30 cellular contexts compared by ENCODE assay signal in the genomic region with DNA sequence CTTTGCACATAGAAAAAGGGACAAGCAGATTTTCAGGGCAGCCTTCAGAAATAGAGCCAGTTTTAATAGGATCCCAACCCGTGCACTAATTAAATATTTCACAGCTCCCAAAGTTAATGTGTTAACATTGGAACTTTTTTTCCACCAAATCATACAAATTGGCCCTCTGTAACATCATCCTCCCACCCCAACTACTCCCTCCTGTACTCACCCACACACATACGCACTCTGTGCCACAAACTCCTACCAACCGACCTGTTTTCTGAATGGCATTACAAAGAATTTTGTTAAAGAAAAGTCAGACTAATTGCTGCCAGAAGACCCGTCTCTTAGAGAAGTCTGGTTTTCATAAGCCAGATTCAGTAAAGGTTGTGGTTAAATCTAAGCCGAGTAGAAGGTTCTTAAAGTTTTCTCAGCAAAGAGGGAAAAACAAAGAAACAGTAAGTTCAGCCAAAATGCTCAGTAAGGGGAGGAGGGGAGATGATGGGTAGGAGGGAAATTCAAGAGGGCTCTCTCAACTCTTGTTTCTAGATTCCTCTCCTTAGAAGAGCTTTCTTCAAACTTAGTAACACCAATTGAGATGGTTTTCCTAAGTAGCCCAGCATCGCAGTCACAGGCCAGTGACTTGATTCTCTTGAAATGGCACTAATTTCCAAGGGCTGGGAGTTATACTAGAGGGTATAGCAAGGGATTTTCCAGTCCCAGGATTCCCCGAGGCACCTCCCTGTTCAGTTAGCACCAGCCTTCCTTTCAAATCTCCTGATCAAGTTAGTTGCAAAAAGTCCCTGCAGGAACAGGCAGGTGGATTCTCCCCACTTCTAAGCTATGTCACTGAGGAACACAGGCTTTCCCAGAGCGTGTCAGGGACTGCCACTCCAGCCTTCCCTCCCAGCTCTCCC. TPM values are rescaled to one million over a fixed set of nuclear protein-coding genes. Genes with fewer than 3 reads are reported as not detected.
"Had no signal": no experiment of that assay in that cellular context is flagged by ENCODE, and none has a peak within 500 bp of the region (broad histone marks: within the 10 kb centered on the region; RNA-seq: fewer than 3 reads in every experiment).

No MANE protein-coding gene starts in this region.

- H3K4me3 Mint-ChIP-seq: activated CD4-positive, alpha-beta memory T cell treated with anti-CD3 and anti-CD28 coated beads, Interleukin-2, amount 10 ng/mL, durations not matched to agents 7 days and 5 days; activated CD4-positive, alpha-beta T cell treated with anti-CD3 and anti-CD28 coated beads, Interleukin-2, amount 10 ng/mL, durations not matched to agents 7 days and 5 days; activated naive CD4-positive, alpha-beta T cell treated with anti-CD3 and anti-CD28 coated beads for 36 hours; activated naive CD8-positive, alpha-beta T cell; activated T-helper 17 cell treated with anti-CD3 and anti-CD28 coated beads, Interleukin-2, amount 50 U/mL, for 72 hours had no signal

- H3K36me3 ChIP-seq: brain microvascular endothelial cell, MG63, Peyer's patch, SJSA1 had no signal

- H3K27ac ChIP-seq: brain microvascular endothelial cell, Peyer's patch, RWPE1, SJSA1, VCaP had no signal

- ATAC-seq: activated T-helper 17 cell treated with anti-CD3 and anti-CD28 coated beads, Interleukin-2, amount 50 U/mL, for 72 hours had no signal

- H3K4me3 ChIP-seq: MG63, Peyer's patch, SJSA1 had no signal

- H3K27me3 ChIP-seq: MG63, SJSA1 had no signal

- DNase-seq: activated CD4-positive, alpha-beta memory T cell treated with anti-CD3 and anti-CD28 coated beads, Interleukin-2, amount 10 ng/mL, durations not matched to agents 7 days and 5 days; activated CD4-positive, alpha-beta T cell treated with anti-CD3 and anti-CD28 coated beads, Interleukin-2, amount 10 ng/mL, durations not matched to agents 7 days and 5 days; activated CD4-positive, CD25-positive, alpha-beta regulatory T cell; activated gamma-delta T cell; activated naive CD4-positive, alpha-beta T cell treated with anti-CD3 and anti-CD28 coated beads for 36 hours; activated T-cell treated with anti-CD3 and anti-CD28 coated beads for 4 hours; activated T-cell treated with anti-CD3 and anti-CD28 coated beads, Interleukin-2, amount 50 U/mL, for 48 hours; brain microvascular endothelial cell; MG63; MV-4-11; NCI-H1092 treated with DMSO at 0.1 percent for 48 hours; NCI-H1417 treated with DMSO at 0.1 percent for 48 hours; NCI-H1694; NCI-H2029; NCI-H2107; NCI-H2171 treated with DMSO at 0.1 percent for 48 hours; NCI-H345; NCI-H510A; NCI-H69; NK-92 treated with Interleukin-12 subunit alpha and Interleukin-12 subunit beta, amount 100 ng/mL, for 24 hours; OCI-M1; Peyer's patch; Right ventricle myocardium superior; T-helper 2 cell had no signal

- H3K27ac Mint-ChIP-seq: activated CD4-positive, alpha-beta memory T cell treated with anti-CD3 and anti-CD28 coated beads, Interleukin-2, amount 10 ng/mL, durations not matched to agents 7 days and 5 days; activated CD4-positive, alpha-beta T cell treated with anti-CD3 and anti-CD28 coated beads, Interleukin-2, amount 10 ng/mL, durations not matched to agents 7 days and 5 days; activated naive CD4-positive, alpha-beta T cell treated with anti-CD3 and anti-CD28 coated beads for 36 hours; activated naive CD8-positive, alpha-beta T cell; activated T-helper 17 cell treated with anti-CD3 and anti-CD28 coated beads, Interleukin-2, amount 50 U/mL, for 72 hours had no signal

- H3K9me3 ChIP-seq: MG63, SJSA1 had no signal

RNA-seq across cellular contexts. Expression of a gene that starts 27.9 kb away (rescaled TPM):
- total RNA-seq: activated CD4-positive, alpha-beta T cell treated with anti-CD3 and anti-CD28 coated beads, Interleukin-2, amount 10 ng/mL, durations not matched to agents 7 days and 5 days; activated CD8-positive, alpha-beta memory T cell treated with anti-CD3 and anti-CD28 coated beads for 36 hours had no signal
